Comparison of ENCODE assay signal across 20 cellular contexts in the genomic region with DNA sequence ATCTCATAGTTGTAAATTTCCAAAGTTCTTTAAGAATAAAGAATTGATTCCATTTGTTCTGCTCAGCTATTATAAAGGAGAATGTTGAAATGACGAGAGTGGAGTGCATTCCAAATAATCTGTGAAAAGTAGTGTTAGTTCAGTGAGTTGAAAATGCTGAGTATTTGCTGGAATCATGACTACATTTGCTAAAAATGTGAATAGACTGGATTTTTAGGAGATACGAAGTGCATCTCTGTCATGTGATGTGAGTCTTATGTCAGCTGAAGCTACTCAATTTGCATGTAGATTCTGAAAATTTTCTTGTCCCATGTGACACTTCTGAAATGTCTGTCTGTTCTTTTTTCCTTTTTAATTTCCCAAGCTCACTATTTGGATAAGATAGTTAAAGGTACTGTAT.
A peak's percentile ranks its signal among the peaks of the same experiment; 100 is the strongest.
DNase-seq lines count a peak whose midpoint lies in the region; ATAC-seq and TF ChIP-seq lines count a peak whose summit lies in the region.
"Had no signal": no experiment of that assay in that cellular context is flagged by ENCODE, and none has a peak within 500 bp of the region (broad histone marks: within the 10 kb centered on the region; RNA-seq: fewer than 3 reads in every experiment).

No MANE protein-coding gene starts in this region.

- TF ChIP-seq CTCF in chondrocyte (IDR thresholded peaks at IDR 0.05): no peak

- peaks cover 17% of the 10 kb centered on the region for H3K36me3 Mint-ChIP-seq in chondrocyte (ENCODE audit: low read depth)
- no peaks in the 10 kb centered on the region for H3K36me3 Mint-ChIP-seq in T-helper 17 cell (ENCODE audit: low read depth)
- H3K36me3 Mint-ChIP-seq: IgD-negative memory B cell had no signal

- peak; percentile 63 for DNase-seq in GM03348 (ENCODE audit: low spot score)
- no peak for DNase-seq in chondrocyte (ENCODE audit: low spot score)
- peak; percentile 22 for DNase-seq in foreskin melanocyte
- no peak for DNase-seq in T-helper 17 cell
- DNase-seq in NCI-H1436 (lab: John Stamatoyannopoulos, UW): no peak
- no peak for DNase-seq in HUDEP-2 (lab: John Stamatoyannopoulos, UW; ENCODE audit: unreplicated experiment in 76 of 76)
- no peak for DNase-seq in superior temporal gyrus (ENCODE audit: extremely low spot score)
- DNase-seq: ACHN; HCEC 1CT; NCI-H1105; NCI-H2029 treated with DMSO at 0.1 percent for 48 hours; NCI-H2171; NCI-H345; NCI-H524; NCI-H774; NK-92 treated with Interleukin-12 subunit alpha and Interleukin-12 subunit beta, amount 100 ng/mL, for 24 hours; Peyer's patch had no signal

- H3K27me3 Mint-ChIP-seq in chondrocyte (ENCODE audit: low read depth) (no peaks in the 10 kb centered on the region), T-helper 17 cell (peaks cover 54% of the 10 kb centered on the region)
- H3K27me3 Mint-ChIP-seq: B cell had no signal

- peaks cover 17% of the 10 kb centered on the region for H3K4me1 Mint-ChIP-seq in chondrocyte (ENCODE audit: low read depth)
- no peaks in the 10 kb centered on the region for H3K4me1 Mint-ChIP-seq in T-helper 17 cell
- H3K4me1 Mint-ChIP-seq: B cell, IgD-negative memory B cell had no signal

- no peaks in the 10 kb centered on the region for H3K9me3 ChIP-seq in T-helper 17 cell (ENCODE audit: control insufficient read depth, low read length, poor library complexity, severe bottlenecking)
- H3K9me3 ChIP-seq: Peyer's patch had no signal

- H3K4me3 Mint-ChIP-seq in chondrocyte (ENCODE audit: unreplicated experiment) (no peak overlapping the region), T-helper 17 cell (no peak overlapping the region)
- H3K4me3 Mint-ChIP-seq: B cell, GM23338, IgD-negative memory B cell had no signal

- peak overlapping the region; percentile 53 for H3K27ac Mint-ChIP-seq in chondrocyte (ENCODE audit: unreplicated experiment)
- H3K27ac Mint-ChIP-seq in T-helper 17 cell: no peak overlapping the region
- H3K27ac Mint-ChIP-seq: B cell, GM23338, IgD-negative memory B cell had no signal

- H3K9me3 Mint-ChIP-seq in chondrocyte (ENCODE audit: low read depth): no peaks in the 10 kb centered on the region
- H3K9me3 Mint-ChIP-seq: GM23338 had no signal

- ATAC-seq in T-helper 17 cell: no peak
- ATAC-seq: GM23338 had no signal

Comparison
In these comparisons a context has a peak if more than half of its experiments do, and no peak if none do; other contexts are left out.
1. DNase-seq: peak in GM03348 (single experiment) and foreskin melanocyte (single experiment); none in chondrocyte (single experiment), T-helper 17 cell (0 of 3), NCI-H1436 (single experiment), HUDEP-2 (0 of 76) and superior temporal gyrus (single experiment).